ENCODE assay signal across 8 cellular contexts in genomic region chr2:162073776-162074578, GRCh38. TPM values are rescaled to one million over a fixed set of nuclear protein-coding genes. Genes with fewer than 3 reads are reported as not detected.
DNase-seq lines count a peak whose midpoint lies in the region; ATAC-seq and TF ChIP-seq lines count a peak whose summit lies in the region.

Gene DPP4 (minus strand): TSS chr2:162074215. CDS start chr2:162073981, 234 bp downstream.

- peaks cover 2% of the 10 kb centered on the region for H3K9me3 ChIP-seq in thymus (ENCODE audit: control insufficient read depth)

- peak within 1 kb of the TSS; percentile 2 for H3K27ac ChIP-seq in thymus (ENCODE audit: low read depth)

- no peaks in the 10 kb centered on the region for H3K27me3 Mint-ChIP-seq in activated CD4-positive, alpha-beta memory T cell treated with anti-CD3 and anti-CD28 coated beads, Interleukin-2, amount 10 ng/mL, durations not matched to agents 7 days and 5 days
- H3K27me3 Mint-ChIP-seq in nephron (ENCODE audit: low read depth): peaks cover 56% of the 10 kb centered on the region

- H3K27me3 ChIP-seq in thymus (ENCODE audit: control insufficient read depth, insufficient read depth): no peaks in the 10 kb centered on the region

- CTCF ChIA-PET in activated CD4-positive, alpha-beta memory T cell treated with anti-CD3 and anti-CD28 coated beads, Interleukin-2, amount 10 ng/mL, durations not matched to agents 7 days and 5 days (lab: Charles Lee): interaction anchor here (0.8 to 3.4 kb wide), 10 partner anchors 8 to 127 kb away, joined by 3 to 22 read pairs (median 4); no protein-coding TSS in a partner anchor

- peak within 1 kb of the TSS; percentile 40 for H3K4me3 ChIP-seq in Jurkat, Clone E6-1 (ENCODE audit: low read length)
- H3K4me3 ChIP-seq in epithelial cell of proximal tubule (ENCODE audit: low read depth, low read length) (peak within 1 kb of the TSS; percentile 89), thymus (ENCODE audit: low read length) (peak within 1 kb of the TSS; percentile 87)

- H3K9me3 Mint-ChIP-seq in activated CD4-positive, alpha-beta memory T cell treated with anti-CD3 and anti-CD28 coated beads, Interleukin-2, amount 10 ng/mL, durations not matched to agents 7 days and 5 days: peaks cover 19% of the 10 kb centered on the region
- peaks cover 12% of the 10 kb centered on the region for H3K9me3 Mint-ChIP-seq in nephron

- peaks cover 44% of the 10 kb centered on the region for H3K4me1 Mint-ChIP-seq in activated CD4-positive, alpha-beta memory T cell treated with anti-CD3 and anti-CD28 coated beads, Interleukin-2, amount 10 ng/mL, durations not matched to agents 7 days and 5 days
- H3K4me1 Mint-ChIP-seq in nephron: peaks cover 29% of the 10 kb centered on the region

- TF ChIP-seq CTCF in GM10266 (IDR thresholded peaks at IDR 0.05; ENCODE audit: control insufficient read depth, insufficient read depth, low read depth, missing control alignments): peak; percentile 7
- TF ChIP-seq CTCF in epithelial cell of proximal tubule (conservative IDR thresholded peaks at IDR 0.05; ENCODE audit: low read depth, low read length): no peak
- TF ChIP-seq CTCF in nephron (IDR thresholded peaks at IDR 0.05; ENCODE audit: unreplicated experiment in 3 of 3): no peak

- H3K4me3 Mint-ChIP-seq in activated CD4-positive, alpha-beta memory T cell treated with anti-CD3 and anti-CD28 coated beads, Interleukin-2, amount 10 ng/mL, durations not matched to agents 7 days and 5 days: peak within 1 kb of the TSS; percentile 96
- peak within 1 kb of the TSS; percentile 86 to 91 (median 87) for H3K4me3 Mint-ChIP-seq in nephron

- H3K27ac Mint-ChIP-seq in activated CD4-positive, alpha-beta memory T cell treated with anti-CD3 and anti-CD28 coated beads, Interleukin-2, amount 10 ng/mL, durations not matched to agents 7 days and 5 days: peak within 1 kb of the TSS; percentile 89
- peak within 1 kb of the TSS; percentile 37 to 95 (median 74) for H3K27ac Mint-ChIP-seq in nephron

- H3K4me1 ChIP-seq in thymus (ENCODE audit: control insufficient read depth, insufficient read depth, low read length): peaks cover 4% of the 10 kb centered on the region

- peaks cover 69% of the 10 kb centered on the region for H3K36me3 Mint-ChIP-seq in activated CD4-positive, alpha-beta memory T cell treated with anti-CD3 and anti-CD28 coated beads, Interleukin-2, amount 10 ng/mL, durations not matched to agents 7 days and 5 days (ENCODE audit: low read depth)
- H3K36me3 Mint-ChIP-seq in nephron (ENCODE audit: low read depth): peaks cover 4% of the 10 kb centered on the region

- WGBS in thymus: 1% methylated on average over 76 of the region's 76 CpGs

- peak; percentile 90 for ATAC-seq in GM21576 (IDR thresholded peaks at IDR 0.05; ENCODE audit: unreplicated experiment)

- POLR2A ChIA-PET in activated CD4-positive, alpha-beta memory T cell treated with anti-CD3 and anti-CD28 coated beads, Interleukin-2, amount 10 ng/mL, durations not matched to agents 7 days and 5 days (lab: Charles Lee): interaction anchor here (0.6 to 10.6 kb wide), 22 partner anchors 10 to 907 kb away, joined by 3 to 142 read pairs (median 4); partner anchors contain the start of genes IFIH1 and PSMD14

- DNase-seq in GM10266 (ENCODE audit: extremely low spot score): peak; percentile 75
- DNase-seq in Jurkat, Clone E6-1 (ENCODE audit: low read depth, low spot score): no peak
- DNase-seq in activated CD4-positive, alpha-beta memory T cell treated with anti-CD3 and anti-CD28 coated beads, Interleukin-2, amount 10 ng/mL, durations not matched to agents 7 days and 5 days: peak; percentile 66
- no peak for DNase-seq in epithelial cell of proximal tubule (ENCODE audit: low read depth)
- DNase-seq in midbrain (lab: John Stamatoyannopoulos, UW): no peak

- H3K36me3 ChIP-seq in thymus (ENCODE audit: control insufficient read depth, insufficient read depth): no peaks in the 10 kb centered on the region

RNA-seq across cellular contexts. Expression of gene DPP4, which starts in this region (rescaled TPM):
- polyA plus RNA-seq in Jurkat, Clone E6-1 (2012; ENCODE audit: insufficient read depth, insufficient read length): 1.1 TPM
- total RNA-seq in activated CD4-positive, alpha-beta memory T cell treated with anti-CD3 and anti-CD28 coated beads, Interleukin-2, amount 10 ng/mL, durations not matched to agents 7 days and 5 days: 100 to 1,000 TPM; 122 to 126 TPM
- total RNA-seq in epithelial cell of proximal tubule: 52.9 and 104 TPM in 2 replicates
- polyA plus RNA-seq in thymus: 4.2 TPM

Comparison
In these comparisons a context has a peak if more than half of its experiments do, and no peak if none do; other contexts are left out.
1. DNase-seq: peak in GM10266 (single experiment) and activated CD4-positive, alpha-beta memory T cell treated with anti-CD3 and anti-CD28 coated beads, Interleukin-2, amount 10 ng/mL, durations not matched to agents 7 days and 5 days (single experiment); none in Jurkat, Clone E6-1 (single experiment), epithelial cell of proximal tubule (single experiment) and midbrain (single experiment).
2. Peak in every context shown above with its lines, with median percentiles within 50 percentile points of each other: H3K4me3 ChIP-seq.